Comparison of ENCODE assay signal across 10 cellular contexts in genomic region chr2:100741880-100742814, GRCh38.
A peak's percentile ranks its signal among the peaks of the same experiment; 100 is the strongest.
DNase-seq lines count a peak whose midpoint lies in the region; ATAC-seq and TF ChIP-seq lines count a peak whose summit lies in the region.
"Had no signal": no experiment of that assay in that cellular context is flagged by ENCODE, and none has a peak within 500 bp of the region (broad histone marks: within the 10 kb centered on the region; RNA-seq: fewer than 3 reads in every experiment).

No MANE protein-coding gene starts in this region.

- H3K27ac Mint-ChIP-seq in Calu3 (ENCODE audit: unreplicated experiment): no peak overlapping the region
- H3K27ac Mint-ChIP-seq: CD4-positive, CD25-positive, alpha-beta regulatory T cell had no signal

- H3K36me3 Mint-ChIP-seq in Calu3 (ENCODE audit: insufficient read depth, unreplicated experiment): no peaks in the 10 kb centered on the region
- H3K36me3 Mint-ChIP-seq: CD4-positive, CD25-positive, alpha-beta regulatory T cell had no signal

- peaks cover 38% of the 10 kb centered on the region for H3K4me1 Mint-ChIP-seq in Calu3 (ENCODE audit: low read depth, unreplicated experiment)
- H3K4me1 Mint-ChIP-seq: CD4-positive, CD25-positive, alpha-beta regulatory T cell had no signal

- no peaks in the 10 kb centered on the region for H3K9me3 Mint-ChIP-seq in Calu3 (ENCODE audit: low read depth, unreplicated experiment)

- DNase-seq in A172 (ENCODE audit: low spot score) (peak; percentile 85), NCI-H226 (peak; percentile 87), epidermal melanocyte (ENCODE audit: insufficient read length, low spot score) (peak; percentile 29), mucosa of gallbladder (ENCODE audit: low spot score) (peak; percentile 63), Calu3 (no peak)
- no peak for DNase-seq in stimulated activated CD4-positive, alpha-beta T cell treated with anti-CD3 and anti-CD28 coated beads, Interleukin-2, amount 100 ng/mL, for 48 hours
- DNase-seq: CD4-positive, CD25-positive, alpha-beta regulatory T cell; Kasumi-1 had no signal

- intact Hi-C loops in Calu3 (cut with micrococcal nuclease; ENCODE audit: unreplicated experiment): no loop called here

- ATAC-seq in HG02938 (IDR thresholded peaks at IDR 0.05; ENCODE audit: unreplicated experiment) (no peak), HG03095 (IDR thresholded peaks at IDR 0.05; ENCODE audit: unreplicated experiment) (no peak)

- H3K4me3 Mint-ChIP-seq in Calu3 (ENCODE audit: low read depth, unreplicated experiment): no peak overlapping the region
- H3K4me3 Mint-ChIP-seq: CD4-positive, CD25-positive, alpha-beta regulatory T cell had no signal

- CTCF ChIA-PET in Calu3 (lab: Charles Lee): interaction anchor here (1.2 kb wide), 1 partner anchor 10 kb away, joined by 3 read pairs; no protein-coding TSS in a partner anchor

- no peaks in the 10 kb centered on the region for H3K27me3 Mint-ChIP-seq in Calu3 (ENCODE audit: unreplicated experiment)

- no peak for TF ChIP-seq CTCF in Calu3 (IDR thresholded peaks at IDR 0.05; ENCODE audit: unreplicated experiment)

- no TSS peak for BruUV-seq in Calu3 (replicated peaks; lab: Mats Ljungman, UMichigan)

Comparison
In these comparisons a context has a peak if more than half of its experiments do, and no peak if none do; other contexts are left out.
1. DNase-seq: peak in A172 (single experiment), NCI-H226 (single experiment), epidermal melanocyte (single experiment) and mucosa of gallbladder (single experiment); none in stimulated activated CD4-positive, alpha-beta T cell treated with anti-CD3 and anti-CD28 coated beads, Interleukin-2, amount 100 ng/mL, for 48 hours (0 of 2) and Calu3 (single experiment).